In the genomic region with DNA sequence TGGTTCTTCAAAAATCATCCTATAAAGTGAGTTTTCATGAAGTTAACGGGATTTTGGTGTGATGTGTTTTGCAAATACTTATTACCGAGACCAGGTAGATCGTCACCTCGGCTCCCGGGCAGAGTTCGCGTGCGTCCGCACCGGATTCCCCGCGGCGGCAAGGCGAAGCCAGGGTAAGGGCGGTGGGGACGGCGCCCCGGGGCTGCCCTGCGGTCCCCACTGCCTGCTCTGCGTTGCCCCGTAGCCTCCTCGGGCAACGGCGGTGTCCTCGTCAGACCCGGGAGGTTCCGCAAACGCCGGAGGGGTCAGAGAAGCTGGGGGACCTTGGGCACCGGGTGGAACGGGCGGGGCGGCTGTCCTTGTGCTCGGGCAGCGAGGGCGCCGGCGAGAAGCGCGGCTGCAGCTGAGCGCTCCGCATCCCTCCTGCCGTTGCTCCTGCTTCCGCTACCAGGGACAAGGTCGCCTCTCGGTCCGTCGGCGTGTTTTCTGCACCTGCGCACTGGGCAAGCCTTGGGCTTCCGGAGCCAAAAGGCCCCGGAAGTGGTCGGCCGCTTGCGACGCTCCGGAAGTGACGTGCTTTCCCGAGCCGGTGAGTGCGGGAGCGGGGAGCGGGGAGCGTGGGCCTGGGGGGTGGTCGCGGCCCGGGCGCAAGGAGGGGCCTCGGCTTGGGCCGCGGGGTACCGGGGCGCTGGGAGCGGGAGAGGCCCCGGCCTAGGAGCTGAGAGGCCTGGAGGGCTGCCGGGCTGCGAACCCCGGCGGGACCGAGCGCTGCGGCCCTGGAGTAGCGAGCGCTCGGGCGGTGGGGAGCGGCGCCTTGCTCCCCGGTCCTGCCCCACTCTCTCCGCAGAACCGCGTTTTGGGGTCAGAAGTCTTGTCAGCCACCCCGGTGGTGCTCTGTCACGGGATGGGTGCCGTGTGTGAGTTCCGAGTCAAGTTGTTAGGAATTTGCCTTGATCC, we compare ENCODE assay signal across 8 cellular contexts. TPM values are rescaled to one million over a fixed set of nuclear protein-coding genes. Genes with fewer than 3 reads are reported as not detected.
DNase-seq lines count a peak whose midpoint lies in the region; ATAC-seq and TF ChIP-seq lines count a peak whose summit lies in the region.

A gene with protein sequence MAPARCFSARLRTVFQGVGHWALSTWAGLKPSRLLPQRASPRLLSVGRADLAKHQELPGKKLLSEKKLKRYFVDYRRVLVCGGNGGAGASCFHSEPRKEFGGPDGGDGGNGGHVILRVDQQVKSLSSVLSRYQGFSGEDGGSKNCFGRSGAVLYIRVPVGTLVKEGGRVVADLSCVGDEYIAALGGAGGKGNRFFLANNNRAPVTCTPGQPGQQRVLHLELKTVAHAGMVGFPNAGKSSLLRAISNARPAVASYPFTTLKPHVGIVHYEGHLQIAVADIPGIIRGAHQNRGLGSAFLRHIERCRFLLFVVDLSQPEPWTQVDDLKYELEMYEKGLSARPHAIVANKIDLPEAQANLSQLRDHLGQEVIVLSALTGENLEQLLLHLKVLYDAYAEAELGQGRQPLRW (plus strand): TSS at position 560 of the 957 bp plus-strand sequence. CDS start 10,393 bp downstream, outside the sequence.

- DNase-seq in GOT3 (lab: John Stamatoyannopoulos, UW) (peak; percentile 85), LHCN-M2 (ENCODE audit: low read depth) (peak; percentile 91), RPMI7951 (ENCODE audit: low read depth) (peak; percentile 97), fibroblast of gingiva (ENCODE audit: low read depth) (peak; percentile 93), naive B cell (peak; percentile 90)
- peak; percentile 95 for DNase-seq in activated T-helper 1 cell treated with anti-CD3 and anti-CD28 coated beads, Interleukin-12 subunit alpha, Interleukin-12 subunit beta, Interleukin-2, Interleukin-4 antibody, amounts not matched to agents 30 ng/mL and 10 ng/mL and 1 ng/mL, durations not matched to agents 14 hours and 24 hours and 36 hours (ENCODE audit: low spot score)
- peak; percentile 83 to 97 for DNase-seq in stimulated activated effector memory CD8-positive, alpha-beta T cell treated with anti-CD3 and anti-CD28 coated beads, Interleukin-12 subunit alpha, Interleukin-12 subunit beta, amount 100 ng/mL, for 72 hours (ENCODE audit: low spot score in 2 of 2)

- intact Hi-C loops in activated T-helper 1 cell treated with anti-CD3 and anti-CD28 coated beads, Interleukin-12 subunit alpha, Interleukin-12 subunit beta, Interleukin-2, Interleukin-4 antibody, amounts not matched to agents 30 ng/mL and 10 ng/mL and 1 ng/mL, durations not matched to agents 14 hours and 24 hours and 36 hours (cut with micrococcal nuclease): loop anchor here (1.0 to 5.0 kb wide), 8 partner anchors 26 to 320 kb away; a partner anchor contains a TSS

- H3K4me3 ChIP-seq in DOHH2 (ENCODE audit: low read length): peak within 1 kb of the TSS; percentile 80

- H3K79me2 ChIP-seq in DOHH2 (ENCODE audit: control insufficient read depth, low read length): peaks cover 57% of the 10 kb centered on the region

- no peaks in the 10 kb centered on the region for H4K20me1 ChIP-seq in DOHH2 (ENCODE audit: control insufficient read depth, insufficient read depth, low read depth, low read length)

- H3K4me2 ChIP-seq in DOHH2 (ENCODE audit: low read length): peak within 1 kb of the TSS; percentile 89

- H3K4me1 Mint-ChIP-seq in activated T-helper 1 cell treated with anti-CD3 and anti-CD28 coated beads, Interleukin-12 subunit alpha, Interleukin-12 subunit beta, Interleukin-2, Interleukin-4 antibody, amounts not matched to agents 30 ng/mL and 10 ng/mL and 1 ng/mL, durations not matched to agents 14 hours and 24 hours and 36 hours (ENCODE audit: low read depth): peaks cover 38% of the 10 kb centered on the region
- peaks cover 27 to 38% (median 32%) of the 10 kb centered on the region in 3 donors for H3K4me1 Mint-ChIP-seq in naive B cell
- H3K4me1 Mint-ChIP-seq in stimulated activated effector memory CD8-positive, alpha-beta T cell treated with anti-CD3 and anti-CD28 coated beads, Interleukin-12 subunit alpha, Interleukin-12 subunit beta, amount 100 ng/mL, for 72 hours: peaks cover 25% of the 10 kb centered on the region

- peaks cover 3% of the 10 kb centered on the region for H3K36me3 ChIP-seq in DOHH2 (ENCODE audit: control insufficient read depth, low read length)

- H3K9me3 ChIP-seq in DOHH2 (ENCODE audit: control insufficient read depth, insufficient read depth, low read length): no peaks in the 10 kb centered on the region

- no peaks in the 10 kb centered on the region for H3K9me3 Mint-ChIP-seq in activated T-helper 1 cell treated with anti-CD3 and anti-CD28 coated beads, Interleukin-12 subunit alpha, Interleukin-12 subunit beta, Interleukin-2, Interleukin-4 antibody, amounts not matched to agents 30 ng/mL and 10 ng/mL and 1 ng/mL, durations not matched to agents 14 hours and 24 hours and 36 hours
- no peaks in the 10 kb centered on the region for H3K9me3 Mint-ChIP-seq in naive B cell
- H3K9me3 Mint-ChIP-seq in stimulated activated effector memory CD8-positive, alpha-beta T cell treated with anti-CD3 and anti-CD28 coated beads, Interleukin-12 subunit alpha, Interleukin-12 subunit beta, amount 100 ng/mL, for 72 hours: no peaks in the 10 kb centered on the region

- H3K36me3 Mint-ChIP-seq in activated T-helper 1 cell treated with anti-CD3 and anti-CD28 coated beads, Interleukin-12 subunit alpha, Interleukin-12 subunit beta, Interleukin-2, Interleukin-4 antibody, amounts not matched to agents 30 ng/mL and 10 ng/mL and 1 ng/mL, durations not matched to agents 14 hours and 24 hours and 36 hours (ENCODE audit: low read depth): no peaks in the 10 kb centered on the region
- H3K36me3 Mint-ChIP-seq in naive B cell: no peaks in the 10 kb centered on the region
- peaks cover 9% of the 10 kb centered on the region for H3K36me3 Mint-ChIP-seq in stimulated activated effector memory CD8-positive, alpha-beta T cell treated with anti-CD3 and anti-CD28 coated beads, Interleukin-12 subunit alpha, Interleukin-12 subunit beta, amount 100 ng/mL, for 72 hours

- H3K4me1 ChIP-seq in DOHH2 (ENCODE audit: control insufficient read depth, low read length): peaks cover 39% of the 10 kb centered on the region

- no peaks in the 10 kb centered on the region for H3K27me3 ChIP-seq in DOHH2 (ENCODE audit: control insufficient read depth, low read length)

- no peaks in the 10 kb centered on the region for H3K27me3 Mint-ChIP-seq in activated T-helper 1 cell treated with anti-CD3 and anti-CD28 coated beads, Interleukin-12 subunit alpha, Interleukin-12 subunit beta, Interleukin-2, Interleukin-4 antibody, amounts not matched to agents 30 ng/mL and 10 ng/mL and 1 ng/mL, durations not matched to agents 14 hours and 24 hours and 36 hours (ENCODE audit: insufficient read depth)
- no peaks in the 10 kb centered on the region for H3K27me3 Mint-ChIP-seq in naive B cell

- peak; percentile 92 to 94 for ATAC-seq in naive B cell (ENCODE audit: low read depth in 2 of 2)
- peak; percentile 97 for ATAC-seq in stimulated activated effector memory CD8-positive, alpha-beta T cell treated with anti-CD3 and anti-CD28 coated beads, Interleukin-12 subunit alpha, Interleukin-12 subunit beta, amount 100 ng/mL, for 72 hours

- H3K4me3 Mint-ChIP-seq in activated T-helper 1 cell treated with anti-CD3 and anti-CD28 coated beads, Interleukin-12 subunit alpha, Interleukin-12 subunit beta, Interleukin-2, Interleukin-4 antibody, amounts not matched to agents 30 ng/mL and 10 ng/mL and 1 ng/mL, durations not matched to agents 14 hours and 24 hours and 36 hours: peak within 1 kb of the TSS; percentile 92
- H3K4me3 Mint-ChIP-seq in naive B cell: peak within 1 kb of the TSS; percentile 91 to 97 (median 94)
- peak within 1 kb of the TSS; percentile 86 for H3K4me3 Mint-ChIP-seq in stimulated activated effector memory CD8-positive, alpha-beta T cell treated with anti-CD3 and anti-CD28 coated beads, Interleukin-12 subunit alpha, Interleukin-12 subunit beta, amount 100 ng/mL, for 72 hours

- H3K27ac Mint-ChIP-seq in activated T-helper 1 cell treated with anti-CD3 and anti-CD28 coated beads, Interleukin-12 subunit alpha, Interleukin-12 subunit beta, Interleukin-2, Interleukin-4 antibody, amounts not matched to agents 30 ng/mL and 10 ng/mL and 1 ng/mL, durations not matched to agents 14 hours and 24 hours and 36 hours: peak within 1 kb of the TSS; percentile 93
- peak within 1 kb of the TSS; percentile 92 to 100 (median 97) for H3K27ac Mint-ChIP-seq in naive B cell
- peak within 1 kb of the TSS; percentile 98 for H3K27ac Mint-ChIP-seq in stimulated activated effector memory CD8-positive, alpha-beta T cell treated with anti-CD3 and anti-CD28 coated beads, Interleukin-12 subunit alpha, Interleukin-12 subunit beta, amount 100 ng/mL, for 72 hours

- no peaks in the 10 kb centered on the region for H3K9me2 ChIP-seq in DOHH2 (replicated peaks; ENCODE audit: control insufficient read depth, low read length)

- peak within 1 kb of the TSS; percentile 60 for H3K27ac ChIP-seq in DOHH2 (ENCODE audit: low read depth, low read length)

- peaks cover 10% of the 10 kb centered on the region for H3F3A ChIP-seq in DOHH2 (ENCODE audit: control insufficient read depth, insufficient read depth)

- no peak for TF ChIP-seq CTCF in DOHH2 (IDR thresholded peaks at IDR 0.05; ENCODE audit: low read depth, low read length, poor library complexity, severe bottlenecking)

RNA-seq across cellular contexts. Expression of the gene that starts here (rescaled TPM):
- total RNA-seq in LHCN-M2 (2014; rRNA removed): 20.2 and 27.7 TPM in 2 replicates
- polyA plus RNA-seq in LHCN-M2 (2012): 26.7 TPM
- total RNA-seq in RPMI7951 (2014; rRNA removed; shearing (Covaris generic)): 21.1 and 28.1 TPM in 2 replicates
- 45.4 and 46.3 TPM in 2 replicates for total RNA-seq in activated T-helper 1 cell treated with anti-CD3 and anti-CD28 coated beads, Interleukin-12 subunit alpha, Interleukin-12 subunit beta, Interleukin-2, Interleukin-4 antibody, amounts not matched to agents 30 ng/mL and 10 ng/mL and 1 ng/mL, durations not matched to agents 14 hours and 24 hours and 36 hours
- 10 to 100 TPM; 12.7 to 19.1 (median 16.3) TPM for polyA plus RNA-seq in naive B cell (ENCODE audit: low read depth in 6 of 6)

Comparison
In these comparisons a context has a peak if more than half of its experiments do, and no peak if none do; other contexts are left out.
1. Peak in every context shown above with its lines: DNase-seq, ATAC-seq, H3K4me3 ChIP-seq and H3K27ac ChIP-seq.